ENCODE assay signal across 15 cellular contexts in the genomic region with DNA sequence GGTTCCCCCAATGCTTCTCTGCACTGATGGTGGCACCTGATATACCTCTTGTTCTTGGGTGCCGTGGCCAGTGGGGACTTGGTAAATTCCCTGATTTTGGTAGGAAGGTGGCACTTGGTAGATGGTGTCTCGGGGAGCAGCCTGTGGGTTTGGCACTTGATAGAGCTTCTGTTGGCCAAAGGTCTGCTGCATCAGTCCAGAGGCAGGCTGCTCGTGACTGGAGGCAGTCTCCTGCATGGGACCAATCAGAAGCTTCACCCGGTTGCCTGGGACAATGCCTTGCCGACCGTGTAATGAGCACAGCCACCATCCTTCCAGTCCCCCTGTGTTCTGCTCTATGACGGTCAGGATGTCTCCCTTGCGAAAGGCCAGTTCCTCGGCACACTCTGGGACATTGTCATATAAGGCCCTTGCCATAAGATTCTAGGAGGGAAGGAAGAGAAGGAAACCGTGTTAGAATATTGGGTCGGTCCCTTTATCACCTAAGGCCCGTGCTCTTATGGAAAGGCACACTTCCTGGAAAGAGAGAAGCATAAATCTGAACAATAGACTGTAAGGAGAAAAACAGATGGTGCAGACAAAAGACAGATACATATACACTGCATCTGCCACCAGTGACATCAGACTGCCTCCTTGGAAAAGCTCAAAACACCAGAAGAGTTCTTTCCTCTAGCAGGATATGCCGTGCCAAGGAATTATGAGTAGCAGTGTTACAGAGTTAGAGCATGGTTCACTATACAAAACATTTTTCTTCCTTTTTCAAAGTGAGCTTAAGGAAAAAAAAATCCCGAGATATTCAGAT. TPM values are rescaled to one million over a fixed set of nuclear protein-coding genes. Genes with fewer than 3 reads are reported as not detected.
DNase-seq lines count a peak whose midpoint lies in the region; ATAC-seq and TF ChIP-seq lines count a peak whose summit lies in the region.
"Had no signal": no experiment of that assay in that cellular context is flagged by ENCODE, and none has a peak within 500 bp of the region (broad histone marks: within the 10 kb centered on the region; RNA-seq: fewer than 3 reads in every experiment).

No MANE protein-coding gene starts in this region.

- intact Hi-C loops in MCF 10A (cut with micrococcal nuclease) = no loop called here

- no peaks in the 10 kb centered on the region for H3K9me3 ChIP-seq in skeletal muscle satellite cell (replicated peaks; ENCODE audit: low read length)
- H3K9me3 ChIP-seq: BLaER1 had no signal

- no peak overlapping the region for H3K4me2 ChIP-seq in skeletal muscle satellite cell (ENCODE audit: low read length)
- H3K4me2 ChIP-seq: BLaER1 had no signal

- no peaks in the 10 kb centered on the region for H3K27me3 ChIP-seq in skeletal muscle satellite cell (ENCODE audit: control insufficient read depth, insufficient read depth, low read length)
- H3K27me3 ChIP-seq: BLaER1 had no signal

- no TSS peak for BruUV-seq in MCF 10A (replicated peaks; lab: Mats Ljungman, UMichigan)

- peaks cover 74% of the 10 kb centered on the region for H3K4me1 Mint-ChIP-seq in HFFc6 (ENCODE audit: low read depth)
- H3K4me1 Mint-ChIP-seq in MCF 10A (ENCODE audit: insufficient read depth, unreplicated experiment) = peaks cover 11% of the 10 kb centered on the region
- H3K4me1 Mint-ChIP-seq in immature natural killer cell = peaks cover 94 to 100% of the 10 kb centered on the region in 2 donors

- H3K4me1 ChIP-seq in skeletal muscle satellite cell (ENCODE audit: control insufficient read depth, insufficient read depth, low read length) = peaks cover 51% of the 10 kb centered on the region

- TF ChIP-seq CTCF in HFFc6 (IDR thresholded peaks at IDR 0.05) (no peak), MCF 10A (IDR thresholded peaks at IDR 0.05; ENCODE audit: unreplicated experiment) (no peak)

- peaks cover 28% of the 10 kb centered on the region for H3K36me3 ChIP-seq in skeletal muscle satellite cell (ENCODE audit: insufficient read depth, low read length)

- POLR2A ChIA-PET in MCF 10A (lab: Yijun Ruan, JAX) = interaction anchor here (0.7 to 1.8 kb wide), 6 partner anchors 16 to 220 kb away, joined by 3 to 4 read pairs (median 3); no protein-coding TSS in a partner anchor

- H3K27me3 Mint-ChIP-seq in HFFc6 (ENCODE audit: insufficient read depth) = peaks cover 5% of the 10 kb centered on the region; the same call in 1 of the 2 replicates
- no peaks in the 10 kb centered on the region for H3K27me3 Mint-ChIP-seq in MCF 10A (ENCODE audit: insufficient read depth, unreplicated experiment)
- peaks cover 0 to 6% (median 3%) of the 10 kb centered on the region in 3 donors for H3K27me3 Mint-ChIP-seq in immature natural killer cell (ENCODE audit: low read depth in 3 of 3)
- H3K27me3 Mint-ChIP-seq: activated CD8-positive, alpha-beta T cell treated with anti-CD3 and anti-CD28 coated beads for 36 hours had no signal

- peak overlapping the region; percentile 18 for H3K4me3 ChIP-seq in skeletal muscle satellite cell (ENCODE audit: low read length)
- H3K4me3 ChIP-seq: BLaER1 had no signal

- no peaks in the 10 kb centered on the region for H3K9me3 Mint-ChIP-seq in HFFc6
- no peaks in the 10 kb centered on the region for H3K9me3 Mint-ChIP-seq in MCF 10A (ENCODE audit: unreplicated experiment)
- H3K9me3 Mint-ChIP-seq in immature natural killer cell = no peaks in the 10 kb centered on the region
- H3K9me3 Mint-ChIP-seq: activated CD8-positive, alpha-beta T cell treated with anti-CD3 and anti-CD28 coated beads for 36 hours; dendritic cell treated with granulocyte-macrophage colony-stimulating factor and Interleukin-4, amounts not matched to agents 40 ng/mL and 50 ng/mL, for 4 days had no signal

- H3K4me3 Mint-ChIP-seq in HFFc6 (no peak overlapping the region), MCF 10A (ENCODE audit: unreplicated experiment) (no peak overlapping the region), immature natural killer cell (no peak overlapping the region)
- H3K4me3 Mint-ChIP-seq: activated CD8-positive, alpha-beta T cell treated with anti-CD3 and anti-CD28 coated beads for 36 hours; dendritic cell treated with granulocyte-macrophage colony-stimulating factor and Interleukin-4, amounts not matched to agents 40 ng/mL and 50 ng/mL, for 4 days had no signal

- no peak for DNase-seq in HFFc6
- DNase-seq in MCF 10A (ENCODE audit: unreplicated experiment) = no peak
- no peak for DNase-seq in immature natural killer cell
- DNase-seq in DMS53 (lab: John Stamatoyannopoulos, UW) = no peak
- DNase-seq: activated CD8-positive, alpha-beta T cell treated with anti-CD3 and anti-CD28 coated beads for 36 hours; activated gamma-delta T cell treated with Interleukin-2 at 50 U/mL for 16 hours; KG1; NCI-H2029; T-helper 9 cell had no signal

- peak overlapping the region; percentile 4 for H3K9ac ChIP-seq in skeletal muscle satellite cell (ENCODE audit: low read depth, low read length)
- H3K9ac ChIP-seq: BLaER1 had no signal

- peaks cover 29% of the 10 kb centered on the region for H3K36me3 Mint-ChIP-seq in HFFc6 (ENCODE audit: low read depth)
- peaks cover 12% of the 10 kb centered on the region for H3K36me3 Mint-ChIP-seq in MCF 10A (ENCODE audit: insufficient read depth, unreplicated experiment)
- peaks cover 24 to 51% (median 33%) of the 10 kb centered on the region in 3 donors for H3K36me3 Mint-ChIP-seq in immature natural killer cell

- H3K27ac Mint-ChIP-seq in HFFc6 (peak overlapping the region; percentile 75; the same call in 1 of the 2 replicates), MCF 10A (ENCODE audit: low read depth, unreplicated experiment) (peak overlapping the region; percentile 35), immature natural killer cell (peak overlapping the region in 5 of 6 donors; percentile 5 to 98 (median 64))

- CTCF ChIA-PET in MCF 10A (lab: Yijun Ruan, JAX) = interaction anchor here (0.6 to 1.0 kb wide), 2 partner anchors 42 to 70 kb away, joined by 3 to 4 read pairs; no protein-coding TSS in a partner anchor

- ATAC-seq in GM18873 (IDR thresholded peaks at IDR 0.05; ENCODE audit: low FRiP score, unreplicated experiment) (no peak), GM21526 (IDR thresholded peaks at IDR 0.05; ENCODE audit: low FRiP score, unreplicated experiment) (no peak), HG03460 (IDR thresholded peaks at IDR 0.05; ENCODE audit: unreplicated experiment) (no peak)
- ATAC-seq: activated CD8-positive, alpha-beta T cell treated with anti-CD3 and anti-CD28 coated beads for 36 hours had no signal

RNA-seq across cellular contexts. Expression of a gene that starts 19.0 kb away (rescaled TPM):
- 10 to 100 TPM; 10.3 to 19.9 (median 12.6) TPM for total RNA-seq in HFFc6 (2021; fragmentation: NEBNext Ultra II Directional; extraction: Animal tissue kit (Norgen Biotek cat#: 25700))
- total RNA-seq in MCF 10A (2022) = 2.2 and 4.4 TPM in 2 replicates
- polyA plus RNA-seq in immature natural killer cell = 10 to 100 TPM; 26.2 to 73.6 (median 27.6) TPM
- total RNA-seq in skeletal muscle satellite cell (2012; rRNA removed) = 0.22 and 0.25 TPM in 2 replicates
